In the genomic region with DNA sequence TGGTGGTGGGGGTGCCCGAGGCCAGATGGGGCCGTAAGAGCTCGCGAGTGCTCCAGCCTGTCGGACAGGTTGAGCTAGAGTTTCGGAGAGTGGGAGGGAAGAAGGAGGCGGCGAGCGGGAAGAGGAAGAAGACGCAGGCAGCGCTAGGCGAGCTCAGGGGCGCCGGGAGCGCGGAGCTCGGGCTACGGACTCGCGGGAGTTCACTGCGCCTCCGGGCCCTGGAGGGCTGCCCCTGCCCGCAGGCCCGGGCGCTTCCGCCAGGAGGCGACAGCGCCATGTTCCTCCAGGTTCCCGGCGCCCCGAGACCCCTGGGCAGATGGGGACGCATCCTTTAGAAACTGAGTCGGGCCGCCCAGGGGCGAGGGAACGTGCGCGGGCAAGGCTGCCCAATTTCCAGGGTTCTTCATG, we compare ENCODE assay signal across 8 cellular contexts. TPM values are rescaled to one million over a fixed set of nuclear protein-coding genes. Genes with fewer than 3 reads are reported as not detected.
A peak's percentile ranks its signal among the peaks of the same experiment; 100 is the strongest.
DNase-seq lines count a peak whose midpoint lies in the region; ATAC-seq and TF ChIP-seq lines count a peak whose summit lies in the region.

No MANE protein-coding gene starts in this region.

- no peak for ATAC-seq in GM21515 (IDR thresholded peaks at IDR 0.05; ENCODE audit: unreplicated experiment)

- no peak for TF ChIP-seq EP300 in SK-N-SH (IDR thresholded peaks at IDR 0.05; ENCODE audit: borderline replicate concordance in 1 of 2, low read depth in 1 of 2, low read length in 1 of 2)

- H4K20me1 ChIP-seq in SK-N-SH (ENCODE audit: insufficient read depth), result no peaks in the 10 kb centered on the region

- H3K79me2 ChIP-seq in SK-N-SH (ENCODE audit: insufficient read depth), result no peaks in the 10 kb centered on the region
- H3K79me2 ChIP-seq in parathyroid adenoma, result no peaks in the 10 kb centered on the region

- no peaks in the 10 kb centered on the region for H3K36me3 ChIP-seq in A673 (ENCODE audit: insufficient read depth, low read length, poor library complexity, severe bottlenecking)
- no peaks in the 10 kb centered on the region for H3K36me3 ChIP-seq in SK-N-SH (replicated peaks in 1 of 2; ENCODE audit: control insufficient read depth in 1 of 2, insufficient read depth in 2 of 2, low read length in 1 of 2)
- no peaks in the 10 kb centered on the region for H3K36me3 ChIP-seq in parathyroid adenoma (ENCODE audit: control insufficient read depth, insufficient read depth, low read length)

- peak; percentile 57 for TF ChIP-seq CTCF in A673 (conservative IDR thresholded peaks at IDR 0.05; ENCODE audit: low read depth, low read length)
- peak; percentile 32; the same call in 1 of the 2 replicates for TF ChIP-seq CTCF in SK-N-SH (IDR thresholded peaks at IDR 0.05)
- TF ChIP-seq CTCF in fibroblast of mammary gland (conservative IDR thresholded peaks at IDR 0.05; ENCODE audit: control insufficient read depth, insufficient read depth, low read depth, low read length), result peak; percentile 39
- peak; percentile 67 for TF ChIP-seq CTCF in parathyroid adenoma (IDR thresholded peaks at IDR 0.05)

- H3K27ac ChIP-seq in A673 (ENCODE audit: low read depth, low read length, poor library complexity, severe bottlenecking) (no peak overlapping the region), SK-N-SH (ENCODE audit: low read depth in 2 of 2, low read length in 1 of 2) (no peak overlapping the region), parathyroid adenoma (peak overlapping the region; percentile 74)

- no peak for TF ChIP-seq RAD21 in SK-N-SH (IDR thresholded peaks at IDR 0.05; ENCODE audit: low read length)

- POLR2A ChIA-PET in A673 (lab: Charles Lee; ENCODE audit: low non-redundant PET) (no interaction called here), SK-N-SH (lab: Yijun Ruan, JAX) (no interaction called here)

- intact Hi-C loops in A673 (cut with micrococcal nuclease; ENCODE audit: unreplicated experiment), result loop anchor here (10.0 kb wide), 1 partner anchor 345 kb away; no protein-coding TSS in a partner anchor

- H3K9ac ChIP-seq in SK-N-SH (no peak overlapping the region), parathyroid adenoma (no peak overlapping the region)

- WGBS in SK-N-SH (ENCODE audit: low lambda C conversion rate), result 3% methylated on average over 20 of the region's 38 CpGs

- no peaks in the 10 kb centered on the region for H3F3A ChIP-seq in SK-N-SH (replicated peaks; ENCODE audit: insufficient read depth)

- peak; percentile 49 for DNase-seq in A673 (ENCODE audit: low spot score)
- peak; percentile 68 for DNase-seq in H4 (ENCODE audit: low spot score)
- DNase-seq in SK-N-SH, result peak; percentile 59
- DNase-seq in fibroblast of mammary gland (ENCODE audit: low read depth), result peak; percentile 56
- DNase-seq in NCI-H446 treated with DMSO at 0.1 percent for 48 hours (lab: John Stamatoyannopoulos, UW), result no peak
- DNase-seq in NCI-H128 (lab: John Stamatoyannopoulos, UW; ENCODE audit: unreplicated experiment), result no peak

- no peaks in the 10 kb centered on the region for H3K9me2 ChIP-seq in SK-N-SH

- CTCF ChIA-PET in A673 (lab: Charles Lee), result interaction anchor here (0.9 to 1.1 kb wide), 2 partner anchors 8 to 344 kb away, joined by 3 read pairs; no protein-coding TSS in a partner anchor
- CTCF ChIA-PET in SK-N-SH (lab: Yijun Ruan, JAX), result interaction anchor here (0.6 kb wide), 1 partner anchor 169 kb away, joined by 3 read pairs; no protein-coding TSS in a partner anchor

- no TSS peak for BruUV-seq in A673 (replicated peaks; lab: Mats Ljungman, UMichigan)

- H3K4me3 ChIP-seq in A673 (ENCODE audit: low read depth, low read length, poor library complexity, severe bottlenecking), result peak overlapping the region; percentile 38
- H3K4me3 ChIP-seq in SK-N-SH (ENCODE audit: low read depth in 2 of 2, low read length in 1 of 2), result peak overlapping the region in 1 of 2 experiments; percentile 46; a peak in 1 of 4 replicates
- H3K4me3 ChIP-seq in fibroblast of mammary gland (ENCODE audit: control insufficient read depth, low read depth, low read length), result peak overlapping the region; percentile 47
- peak overlapping the region; percentile 78 for H3K4me3 ChIP-seq in parathyroid adenoma (ENCODE audit: low read depth, low read length)

- H3K4me2 ChIP-seq in SK-N-SH, result no peak overlapping the region
- peak overlapping the region; percentile 98 for H3K4me2 ChIP-seq in parathyroid adenoma (ENCODE audit: low read length)

- H2AFZ ChIP-seq in SK-N-SH (ENCODE audit: low read depth), result no peak overlapping the region
- H2AFZ ChIP-seq in parathyroid adenoma, result peak overlapping the region; percentile 85

- H3K4me1 ChIP-seq in A673 (ENCODE audit: insufficient read depth, low read length, poor library complexity, severe bottlenecking) (peaks cover 13% of the 10 kb centered on the region), SK-N-SH (ENCODE audit: control insufficient read depth in 1 of 2, insufficient read depth in 2 of 2, low read depth in 1 of 2, low read length in 1 of 2) (no peaks in the 10 kb centered on the region), parathyroid adenoma (no peaks in the 10 kb centered on the region)

- H3K27me3 ChIP-seq in A673 (replicated peaks; ENCODE audit: insufficient read depth, low read depth, low read length, poor library complexity) (peaks cover 100% of the 10 kb centered on the region), SK-N-SH (ENCODE audit: insufficient read depth) (peaks cover 98% of the 10 kb centered on the region), parathyroid adenoma (ENCODE audit: control insufficient read depth, insufficient read depth, low read length) (peaks cover 6% of the 10 kb centered on the region)

- H3K9me3 ChIP-seq in A673 (ENCODE audit: low read depth, low read length, poor library complexity, severe bottlenecking), result no peaks in the 10 kb centered on the region
- H3K9me3 ChIP-seq in SK-N-SH, result no peaks in the 10 kb centered on the region
- no peaks in the 10 kb centered on the region for H3K9me3 ChIP-seq in parathyroid adenoma (ENCODE audit: control insufficient read depth, low read length)

TF ChIP-seq in SK-N-SH, 30 proteins besides CTCF, POLR2A, EP300 and RAD21 (continues in another document):
- TF ChIP-seq FOXM1 (IDR thresholded peaks at IDR 0.05; ENCODE audit: low read depth) (no peak), RFX5 (IDR thresholded peaks at IDR 0.05; ENCODE audit: low read length) (no peak), TEAD4 (IDR thresholded peaks at IDR 0.05; ENCODE audit: borderline replicate concordance, insufficient read depth) (no peak), JUND (IDR thresholded peaks at IDR 0.05) (no peak), MXI1 (IDR thresholded peaks at IDR 0.05; ENCODE audit: low read depth, low read length) (no peak), YY1 (IDR thresholded peaks at IDR 0.05; ENCODE audit: low read depth) (no peak), CHD2 (IDR thresholded peaks at IDR 0.05; ENCODE audit: low read length, partially characterized antibody) (no peak), TAF1 (IDR thresholded peaks at IDR 0.05; ENCODE audit: borderline replicate concordance, low read depth, low read length) (no peak), EZH2phosphoT487 (IDR thresholded peaks at IDR 0.05; ENCODE audit: borderline replicate concordance, low read depth) (no peak), NRF1 (IDR thresholded peaks at IDR 0.05; ENCODE audit: low read depth, low read length) (no peak), MEF2A (IDR thresholded peaks at IDR 0.05; ENCODE audit: borderline replicate concordance, low read depth) (no peak), SIN3A (IDR thresholded peaks at IDR 0.05; ENCODE audit: borderline replicate concordance, low read depth, low read length) (no peak), GABPA (IDR thresholded peaks at IDR 0.05; ENCODE audit: low read depth) (no peak)
- TF ChIP-seq, protein P1, sequence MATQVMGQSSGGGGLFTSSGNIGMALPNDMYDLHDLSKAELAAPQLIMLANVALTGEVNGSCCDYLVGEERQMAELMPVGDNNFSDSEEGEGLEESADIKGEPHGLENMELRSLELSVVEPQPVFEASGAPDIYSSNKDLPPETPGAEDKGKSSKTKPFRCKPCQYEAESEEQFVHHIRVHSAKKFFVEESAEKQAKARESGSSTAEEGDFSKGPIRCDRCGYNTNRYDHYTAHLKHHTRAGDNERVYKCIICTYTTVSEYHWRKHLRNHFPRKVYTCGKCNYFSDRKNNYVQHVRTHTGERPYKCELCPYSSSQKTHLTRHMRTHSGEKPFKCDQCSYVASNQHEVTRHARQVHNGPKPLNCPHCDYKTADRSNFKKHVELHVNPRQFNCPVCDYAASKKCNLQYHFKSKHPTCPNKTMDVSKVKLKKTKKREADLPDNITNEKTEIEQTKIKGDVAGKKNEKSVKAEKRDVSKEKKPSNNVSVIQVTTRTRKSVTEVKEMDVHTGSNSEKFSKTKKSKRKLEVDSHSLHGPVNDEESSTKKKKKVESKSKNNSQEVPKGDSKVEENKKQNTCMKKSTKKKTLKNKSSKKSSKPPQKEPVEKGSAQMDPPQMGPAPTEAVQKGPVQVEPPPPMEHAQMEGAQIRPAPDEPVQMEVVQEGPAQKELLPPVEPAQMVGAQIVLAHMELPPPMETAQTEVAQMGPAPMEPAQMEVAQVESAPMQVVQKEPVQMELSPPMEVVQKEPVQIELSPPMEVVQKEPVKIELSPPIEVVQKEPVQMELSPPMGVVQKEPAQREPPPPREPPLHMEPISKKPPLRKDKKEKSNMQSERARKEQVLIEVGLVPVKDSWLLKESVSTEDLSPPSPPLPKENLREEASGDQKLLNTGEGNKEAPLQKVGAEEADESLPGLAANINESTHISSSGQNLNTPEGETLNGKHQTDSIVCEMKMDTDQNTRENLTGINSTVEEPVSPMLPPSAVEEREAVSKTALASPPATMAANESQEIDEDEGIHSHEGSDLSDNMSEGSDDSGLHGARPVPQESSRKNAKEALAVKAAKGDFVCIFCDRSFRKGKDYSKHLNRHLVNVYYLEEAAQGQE (IDR thresholded peaks at IDR 0.05; ENCODE audit: low read depth, low read length), result no peak
- TF ChIP-seq, protein P2, sequence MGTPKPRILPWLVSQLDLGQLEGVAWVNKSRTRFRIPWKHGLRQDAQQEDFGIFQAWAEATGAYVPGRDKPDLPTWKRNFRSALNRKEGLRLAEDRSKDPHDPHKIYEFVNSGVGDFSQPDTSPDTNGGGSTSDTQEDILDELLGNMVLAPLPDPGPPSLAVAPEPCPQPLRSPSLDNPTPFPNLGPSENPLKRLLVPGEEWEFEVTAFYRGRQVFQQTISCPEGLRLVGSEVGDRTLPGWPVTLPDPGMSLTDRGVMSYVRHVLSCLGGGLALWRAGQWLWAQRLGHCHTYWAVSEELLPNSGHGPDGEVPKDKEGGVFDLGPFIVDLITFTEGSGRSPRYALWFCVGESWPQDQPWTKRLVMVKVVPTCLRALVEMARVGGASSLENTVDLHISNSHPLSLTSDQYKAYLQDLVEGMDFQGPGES (IDR thresholded peaks at IDR 0.05; ENCODE audit: low read depth, low read length), result no peak

RNA-seq across cellular contexts. Expression of gene TFAP2C, which starts 1.0 kb away (rescaled TPM):
- total RNA-seq in A673 (2021), result 0.11 TPM in 2 replicates
- total RNA-seq in H4 (2014; rRNA removed; shearing (Covaris generic)), result 6.2 and 7.2 TPM in 2 replicates
- not detected in 2 replicates for polyA plus RNA-seq in SK-N-SH (2012; rRNA removed)
- not detected in 2 replicates for polyA plus RNA-seq in SK-N-SH (2012; cell fraction: cytosol; rRNA removed)
- polyA plus RNA-seq in SK-N-SH (2012; cell fraction: nucleus; rRNA removed), result not detected in 2 replicates

Comparison
In these comparisons a context has a peak if more than half of its experiments do, and no peak if none do; other contexts are left out.
1. DNase-seq: peak in A673 (single experiment), H4 (single experiment), SK-N-SH (single experiment) and fibroblast of mammary gland (single experiment); none in NCI-H446 treated with DMSO at 0.1 percent for 48 hours (single experiment) and NCI-H128 (single experiment).
2. Peak in every context shown above with its lines, with median percentiles within 50 percentile points of each other: CTCF ChIP-seq.